ENCODE assay signal across 10 cellular contexts in the genomic region with DNA sequence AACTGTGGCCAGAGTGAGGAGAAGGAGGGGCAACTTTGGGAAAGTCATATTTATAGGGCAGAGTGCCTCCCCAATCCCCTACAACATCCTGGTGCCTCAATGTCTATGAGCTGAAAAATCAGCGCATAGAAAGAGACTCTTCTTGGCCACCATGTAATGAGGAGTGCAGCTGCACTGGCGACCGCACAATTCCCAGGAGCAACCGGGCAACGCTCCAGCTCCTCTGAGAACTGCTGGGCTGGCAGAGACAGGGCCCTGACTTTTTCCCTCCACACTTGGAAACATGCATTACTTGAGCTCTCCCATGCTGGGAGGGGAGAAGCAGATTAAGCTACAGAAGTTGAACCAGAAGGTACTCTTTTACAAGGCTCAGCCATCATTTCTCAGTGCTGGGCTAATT.
DNase-seq lines count a peak whose midpoint lies in the region; ATAC-seq and TF ChIP-seq lines count a peak whose summit lies in the region.
"Had no signal": no experiment of that assay in that cellular context is flagged by ENCODE, and none has a peak within 500 bp of the region (broad histone marks: within the 10 kb centered on the region; RNA-seq: fewer than 3 reads in every experiment).

No MANE protein-coding gene starts in this region.

- no peak for ATAC-seq in HG02885 (IDR thresholded peaks at IDR 0.05; ENCODE audit: poor library complexity, unreplicated experiment)
- no peak for ATAC-seq in HG03439 (IDR thresholded peaks at IDR 0.05; ENCODE audit: unreplicated experiment)
- no peak for ATAC-seq in GM21786 (IDR thresholded peaks at IDR 0.05; ENCODE audit: unreplicated experiment)

- H3K36me3 Mint-ChIP-seq in nephron (ENCODE audit: low read depth) = no peaks in the 10 kb centered on the region

- peaks cover 3% of the 10 kb centered on the region for H3K9me3 Mint-ChIP-seq in nephron
- H3K9me3 Mint-ChIP-seq: activated CD4-positive, alpha-beta memory T cell treated with anti-CD3 and anti-CD28 coated beads, Interleukin-2, amount 10 ng/mL, durations not matched to agents 7 days and 5 days had no signal

- H3K27me3 Mint-ChIP-seq in nephron (ENCODE audit: low read depth) = peaks cover 8% of the 10 kb centered on the region
- H3K27me3 Mint-ChIP-seq: B cell had no signal

- TF ChIP-seq CTCF in nephron (IDR thresholded peaks at IDR 0.05; ENCODE audit: unreplicated experiment in 3 of 3) = no peak

- H3K27ac Mint-ChIP-seq in nephron = peak overlapping the region; percentile 57 to 92 (median 91)
- H3K27ac Mint-ChIP-seq: activated CD4-positive, alpha-beta memory T cell treated with anti-CD3 and anti-CD28 coated beads, Interleukin-2, amount 10 ng/mL, durations not matched to agents 7 days and 5 days; B cell had no signal

- peak; percentile 53 for DNase-seq in AG08396 (ENCODE audit: low spot score)
- DNase-seq in NCI-H2171 treated with DMSO at 0.1 percent for 48 hours (lab: John Stamatoyannopoulos, UW) = peak; percentile 85
- DNase-seq in fibroblast of gingiva (ENCODE audit: low read depth) = peak; percentile 75
- no peak for DNase-seq in HK-2 (ENCODE audit: unreplicated experiment)
- DNase-seq: activated CD4-positive, alpha-beta memory T cell treated with anti-CD3 and anti-CD28 coated beads, Interleukin-2, amount 10 ng/mL, durations not matched to agents 7 days and 5 days had no signal

- peaks cover 52% of the 10 kb centered on the region for H3K4me1 Mint-ChIP-seq in nephron
- H3K4me1 Mint-ChIP-seq: activated CD4-positive, alpha-beta memory T cell treated with anti-CD3 and anti-CD28 coated beads, Interleukin-2, amount 10 ng/mL, durations not matched to agents 7 days and 5 days; B cell had no signal

- H3K4me3 Mint-ChIP-seq in nephron = peak overlapping the region in 1 of 3 experiments; percentile 25
- H3K4me3 Mint-ChIP-seq: activated CD4-positive, alpha-beta memory T cell treated with anti-CD3 and anti-CD28 coated beads, Interleukin-2, amount 10 ng/mL, durations not matched to agents 7 days and 5 days; B cell had no signal
